ENCODE assay signal across 20 cellular contexts in the genomic region with DNA sequence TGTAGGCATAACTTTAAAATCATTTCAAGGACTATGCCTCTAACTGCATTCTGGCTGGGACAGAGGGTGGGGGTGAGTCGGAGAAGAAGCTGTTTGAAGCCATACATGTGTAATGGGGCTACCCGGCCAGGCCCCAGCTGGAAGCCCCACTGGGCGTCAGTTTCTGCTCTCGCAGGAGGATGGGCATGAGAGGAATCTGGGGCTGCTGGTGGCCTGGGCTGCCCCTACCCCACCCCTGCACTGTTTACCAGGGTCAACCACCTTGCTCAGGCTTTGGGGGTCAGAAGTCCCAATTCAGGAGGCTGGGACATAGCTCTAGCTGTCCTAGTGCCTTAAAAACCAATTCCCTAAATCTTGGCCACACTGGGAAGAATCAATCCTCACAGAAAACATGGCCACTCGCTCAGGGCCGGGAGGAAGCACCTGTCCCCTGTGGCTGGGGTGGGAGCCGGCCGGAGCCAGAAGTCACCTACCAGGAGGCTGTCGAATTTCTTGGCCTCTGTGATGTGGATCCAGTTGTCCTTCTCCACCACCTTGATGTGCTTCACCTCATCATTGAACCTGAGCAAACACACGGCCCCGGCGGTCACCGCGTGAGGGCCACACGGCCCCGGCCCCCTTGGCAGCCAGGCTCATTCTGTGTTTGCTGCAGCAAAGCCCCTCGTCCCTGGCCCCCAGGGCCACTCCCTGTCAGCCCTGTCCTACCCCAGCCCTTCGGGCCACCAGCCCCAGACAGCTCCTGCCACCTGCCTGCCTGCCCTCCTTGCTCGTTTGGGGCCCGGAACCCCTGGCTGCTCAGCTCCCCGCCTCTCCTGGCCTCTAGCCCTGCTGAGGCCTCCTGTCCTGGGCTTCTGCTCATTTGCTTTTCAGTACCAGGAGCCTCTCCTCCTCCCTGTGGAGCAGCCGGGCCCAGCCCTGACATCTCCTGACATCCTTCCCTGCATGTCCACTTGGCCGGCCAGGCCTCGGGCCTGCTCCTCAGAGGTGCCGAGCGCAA. TPM values are rescaled to one million over a fixed set of nuclear protein-coding genes. Genes with fewer than 3 reads are reported as not detected.
DNase-seq lines count a peak whose midpoint lies in the region; ATAC-seq and TF ChIP-seq lines count a peak whose summit lies in the region.
"Had no signal": no experiment of that assay in that cellular context is flagged by ENCODE, and none has a peak within 500 bp of the region (broad histone marks: within the 10 kb centered on the region; RNA-seq: fewer than 3 reads in every experiment).

No MANE protein-coding gene starts in this region.

- H3K9me3 ChIP-seq in RWPE2 (ENCODE audit: severe bottlenecking) (peaks cover 13% of the 10 kb centered on the region), left lung (peaks cover 4 to 27% of the 10 kb centered on the region in 2 donors), sigmoid colon (peaks cover 0 to 17% (median 4%) of the 10 kb centered on the region in 4 donors), gastroesophageal sphincter (peaks cover 0 to 24% (median 0%) of the 10 kb centered on the region in 3 donors)

- intact Hi-C loops in left lung (cut with DNase I) (no loop called here), sigmoid colon (cut with DNase I) (no loop called here)

- H3K27me3 ChIP-seq in RWPE2 (ENCODE audit: insufficient read depth, poor library complexity, severe bottlenecking) (no peaks in the 10 kb centered on the region), left lung (no peaks in the 10 kb centered on the region), sigmoid colon (no peaks in the 10 kb centered on the region), gastroesophageal sphincter (no peaks in the 10 kb centered on the region)
- H3K27me3 ChIP-seq: BLaER1 treated with 17β-estradiol and CSF1 and Interleukin-3, amounts not matched to agents 10 nM and 100 nM had no signal

- H3K4me1 ChIP-seq in RWPE2 (ENCODE audit: insufficient read depth, poor library complexity, severe bottlenecking) = no peaks in the 10 kb centered on the region
- H3K4me1 ChIP-seq in left lung = no peaks in the 10 kb centered on the region
- no peaks in the 10 kb centered on the region for H3K4me1 ChIP-seq in sigmoid colon
- H3K4me1 ChIP-seq in gastroesophageal sphincter = peaks cover 0 to 2% (median 0%) of the 10 kb centered on the region in 3 donors

- TF ChIP-seq POLR2A in sigmoid colon (IDR thresholded peaks at IDR 0.05) (no peak), gastroesophageal sphincter (IDR thresholded peaks at IDR 0.05) (no peak)

- TF ChIP-seq CTCF in RWPE2 (IDR thresholded peaks at IDR 0.05; ENCODE audit: poor library complexity, severe bottlenecking) (no peak), left lung (IDR thresholded peaks at IDR 0.05) (no peak), sigmoid colon (IDR thresholded peaks at IDR 0.05) (no peak), gastroesophageal sphincter (IDR thresholded peaks at IDR 0.05) (no peak)

- H3K4me3 ChIP-seq in RWPE2 (ENCODE audit: severe bottlenecking) = no peak overlapping the region
- no peak overlapping the region for H3K4me3 ChIP-seq in left lung
- no peak overlapping the region for H3K4me3 ChIP-seq in sigmoid colon
- no peak overlapping the region for H3K4me3 ChIP-seq in gastroesophageal sphincter
- H3K4me3 ChIP-seq: BLaER1 treated with 17β-estradiol and CSF1 and Interleukin-3, amounts not matched to agents 10 nM and 100 nM; GM12878; SK-N-MC; smooth muscle cell had no signal

- ATAC-seq in RWPE2 (ENCODE audit: low read depth) = no peak
- no peak for ATAC-seq in left lung
- no peak for ATAC-seq in gastroesophageal sphincter
- ATAC-seq in HG02885 (IDR thresholded peaks at IDR 0.05; ENCODE audit: poor library complexity, unreplicated experiment) = no peak
- ATAC-seq: activated T-cell treated with anti-CD3 and anti-CD28 coated beads, Interleukin-2, amount 50 U/mL, for 72 hours; effector memory CD8-positive, alpha-beta T cell; GM12878 had no signal

- H3K27ac ChIP-seq in RWPE2 (ENCODE audit: poor library complexity, severe bottlenecking) (no peak overlapping the region), left lung (no peak overlapping the region), sigmoid colon (no peak overlapping the region), gastroesophageal sphincter (no peak overlapping the region)
- H3K27ac ChIP-seq: 22Rv1; BLaER1 treated with 17β-estradiol and CSF1 and Interleukin-3, amounts not matched to agents 10 nM and 100 nM; SK-N-MC had no signal

- DNase-seq in activated CD4-positive, CD25-positive, alpha-beta regulatory T cell treated with anti-CD3 and anti-CD28 coated beads, Interleukin-2, amount 50 U/mL, for 72 hours = peak; percentile 23
- no peak for DNase-seq in activated CD4-positive, CD25-positive, alpha-beta regulatory T cell (lab: John Stamatoyannopoulos, UW)
- DNase-seq in RWPE2 (ENCODE audit: low spot score) (peak; percentile 48), left lung (peak; percentile 21 to 76), sigmoid colon (peak; percentile 49), NCI-H2227 (lab: John Stamatoyannopoulos, UW; ENCODE audit: unreplicated experiment) (no peak)
- DNase-seq: activated CD4-positive, alpha-beta T cell treated with anti-CD3 and anti-CD28 coated beads, Interleukin-2, amount 50 U/mL, for 1 hour; activated T-cell treated with anti-CD3 and anti-CD28 coated beads, Interleukin-2, amount 50 U/mL, for 72 hours; effector memory CD8-positive, alpha-beta T cell; hippocampal formation; KBM-7; NCI-H2029; occipital lobe had no signal

- TF ChIP-seq EP300 in sigmoid colon (IDR thresholded peaks at IDR 0.05) = no peak
- no peak for TF ChIP-seq EP300 in gastroesophageal sphincter (IDR thresholded peaks at IDR 0.05)

- H3K36me3 ChIP-seq in RWPE2 (ENCODE audit: low read depth) (peaks cover 80% of the 10 kb centered on the region), left lung (peaks cover 0 to 87% of the 10 kb centered on the region in 2 donors), sigmoid colon (peaks cover 0 to 46% (median 16%) of the 10 kb centered on the region in 4 donors), gastroesophageal sphincter (peaks cover 0 to 99% of the 10 kb centered on the region in 2 donors)

- WGBS in sigmoid colon, 2 donors = 93 to 94% methylated on average over 26 of the region's 26 CpGs
- WGBS in gastroesophageal sphincter (ENCODE audit: low coverage in 1 of 2), 2 donors = 66 to 76% methylated on average over 2 to 7 of the region's 26 CpGs

RNA-seq across cellular contexts. Expression of a gene that starts 33.6 kb away (rescaled TPM):
- total RNA-seq in left lung (1 to 10 TPM; 3.9 to 5.9 TPM), sigmoid colon (1 to 10 TPM in 3 of 4 donors, under 1 TPM in 1; 0.49 to 3.0 (median 2.4) TPM), gastroesophageal sphincter (1 to 10 TPM in 2 of 4 donors, under 1 TPM in 1, not detected in 1; 0.62 to 2.3 (median 1.2) TPM)
- polyA plus RNA-seq in sigmoid colon = 1 to 10 TPM in 1 of 3 donors, under 1 TPM in 1, not detected in 1; 0.60 to 2.1 TPM

Comparison
In these comparisons a context has a peak if more than half of its experiments do, and no peak if none do; other contexts are left out.
1. DNase-seq: peak in activated CD4-positive, CD25-positive, alpha-beta regulatory T cell treated with anti-CD3 and anti-CD28 coated beads, Interleukin-2, amount 50 U/mL, for 72 hours (single experiment), RWPE2 (single experiment), left lung (2 of 2) and sigmoid colon (single experiment); none in activated CD4-positive, CD25-positive, alpha-beta regulatory T cell (0 of 4) and NCI-H2227 (single experiment).